1 cellular context compared by ENCODE assay signal in the genomic region with DNA sequence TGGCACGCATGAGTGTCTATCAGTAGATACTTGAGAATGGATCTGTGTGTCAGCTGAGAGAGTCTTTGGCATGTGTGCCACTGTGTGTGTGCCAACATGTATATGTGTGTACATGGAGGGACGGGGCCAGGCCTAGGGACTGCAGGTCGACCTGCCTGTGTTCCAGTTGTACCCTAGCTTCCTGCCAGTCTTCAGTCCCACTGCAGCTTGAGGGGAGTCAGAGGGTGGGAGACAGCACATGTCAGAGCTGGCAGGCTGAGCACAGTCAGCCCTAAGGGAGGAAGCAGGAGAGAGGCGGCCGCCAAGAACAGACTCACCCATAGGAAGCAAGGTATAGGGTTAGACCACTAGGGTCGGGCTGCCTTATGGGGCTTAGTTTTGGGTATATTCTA.
TF ChIP-seq lines count a peak whose summit lies in the region.

No MANE protein-coding gene starts in this region.

TF ChIP-seq in WTC11, 78 proteins besides CTCF, POLR2A, EP300 and RAD21 (continued from another document):
- TF ChIP-seq, protein P1, sequence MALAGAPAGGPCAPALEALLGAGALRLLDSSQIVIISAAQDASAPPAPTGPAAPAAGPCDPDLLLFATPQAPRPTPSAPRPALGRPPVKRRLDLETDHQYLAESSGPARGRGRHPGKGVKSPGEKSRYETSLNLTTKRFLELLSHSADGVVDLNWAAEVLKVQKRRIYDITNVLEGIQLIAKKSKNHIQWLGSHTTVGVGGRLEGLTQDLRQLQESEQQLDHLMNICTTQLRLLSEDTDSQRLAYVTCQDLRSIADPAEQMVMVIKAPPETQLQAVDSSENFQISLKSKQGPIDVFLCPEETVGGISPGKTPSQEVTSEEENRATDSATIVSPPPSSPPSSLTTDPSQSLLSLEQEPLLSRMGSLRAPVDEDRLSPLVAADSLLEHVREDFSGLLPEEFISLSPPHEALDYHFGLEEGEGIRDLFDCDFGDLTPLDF (CRISPR knock-in tag; IDR thresholded peaks at IDR 0.05): no peak
- no peak for TF ChIP-seq CREM (CRISPR knock-in tag; IDR thresholded peaks at IDR 0.05)
- TF ChIP-seq, protein P2, sequence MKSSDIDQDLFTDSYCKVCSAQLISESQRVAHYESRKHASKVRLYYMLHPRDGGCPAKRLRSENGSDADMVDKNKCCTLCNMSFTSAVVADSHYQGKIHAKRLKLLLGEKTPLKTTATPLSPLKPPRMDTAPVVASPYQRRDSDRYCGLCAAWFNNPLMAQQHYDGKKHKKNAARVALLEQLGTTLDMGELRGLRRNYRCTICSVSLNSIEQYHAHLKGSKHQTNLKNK (CRISPR knock-in tag; IDR thresholded peaks at IDR 0.05): no peak
- no peak for TF ChIP-seq ESRRA (CRISPR knock-in tag; IDR thresholded peaks at IDR 0.05; ENCODE audit: borderline replicate concordance)
- TF ChIP-seq, protein P3, sequence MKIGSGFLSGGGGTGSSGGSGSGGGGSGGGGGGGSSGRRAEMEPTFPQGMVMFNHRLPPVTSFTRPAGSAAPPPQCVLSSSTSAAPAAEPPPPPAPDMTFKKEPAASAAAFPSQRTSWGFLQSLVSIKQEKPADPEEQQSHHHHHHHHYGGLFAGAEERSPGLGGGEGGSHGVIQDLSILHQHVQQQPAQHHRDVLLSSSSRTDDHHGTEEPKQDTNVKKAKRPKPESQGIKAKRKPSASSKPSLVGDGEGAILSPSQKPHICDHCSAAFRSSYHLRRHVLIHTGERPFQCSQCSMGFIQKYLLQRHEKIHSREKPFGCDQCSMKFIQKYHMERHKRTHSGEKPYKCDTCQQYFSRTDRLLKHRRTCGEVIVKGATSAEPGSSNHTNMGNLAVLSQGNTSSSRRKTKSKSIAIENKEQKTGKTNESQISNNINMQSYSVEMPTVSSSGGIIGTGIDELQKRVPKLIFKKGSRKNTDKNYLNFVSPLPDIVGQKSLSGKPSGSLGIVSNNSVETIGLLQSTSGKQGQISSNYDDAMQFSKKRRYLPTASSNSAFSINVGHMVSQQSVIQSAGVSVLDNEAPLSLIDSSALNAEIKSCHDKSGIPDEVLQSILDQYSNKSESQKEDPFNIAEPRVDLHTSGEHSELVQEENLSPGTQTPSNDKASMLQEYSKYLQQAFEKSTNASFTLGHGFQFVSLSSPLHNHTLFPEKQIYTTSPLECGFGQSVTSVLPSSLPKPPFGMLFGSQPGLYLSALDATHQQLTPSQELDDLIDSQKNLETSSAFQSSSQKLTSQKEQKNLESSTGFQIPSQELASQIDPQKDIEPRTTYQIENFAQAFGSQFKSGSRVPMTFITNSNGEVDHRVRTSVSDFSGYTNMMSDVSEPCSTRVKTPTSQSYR (CRISPR knock-in tag; IDR thresholded peaks at IDR 0.05): no peak
- no peak for TF ChIP-seq ZNF396 (CRISPR knock-in tag; IDR thresholded peaks at IDR 0.05; ENCODE audit: borderline replicate concordance)
- TF ChIP-seq, protein P4, sequence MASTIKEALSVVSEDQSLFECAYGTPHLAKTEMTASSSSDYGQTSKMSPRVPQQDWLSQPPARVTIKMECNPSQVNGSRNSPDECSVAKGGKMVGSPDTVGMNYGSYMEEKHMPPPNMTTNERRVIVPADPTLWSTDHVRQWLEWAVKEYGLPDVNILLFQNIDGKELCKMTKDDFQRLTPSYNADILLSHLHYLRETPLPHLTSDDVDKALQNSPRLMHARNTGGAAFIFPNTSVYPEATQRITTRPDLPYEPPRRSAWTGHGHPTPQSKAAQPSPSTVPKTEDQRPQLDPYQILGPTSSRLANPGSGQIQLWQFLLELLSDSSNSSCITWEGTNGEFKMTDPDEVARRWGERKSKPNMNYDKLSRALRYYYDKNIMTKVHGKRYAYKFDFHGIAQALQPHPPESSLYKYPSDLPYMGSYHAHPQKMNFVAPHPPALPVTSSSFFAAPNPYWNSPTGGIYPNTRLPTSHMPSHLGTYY (CRISPR knock-in tag; IDR thresholded peaks at IDR 0.05): no peak
- TF ChIP-seq ATF1 (CRISPR knock-in tag; IDR thresholded peaks at IDR 0.05): no peak
- TF ChIP-seq, protein P5, sequence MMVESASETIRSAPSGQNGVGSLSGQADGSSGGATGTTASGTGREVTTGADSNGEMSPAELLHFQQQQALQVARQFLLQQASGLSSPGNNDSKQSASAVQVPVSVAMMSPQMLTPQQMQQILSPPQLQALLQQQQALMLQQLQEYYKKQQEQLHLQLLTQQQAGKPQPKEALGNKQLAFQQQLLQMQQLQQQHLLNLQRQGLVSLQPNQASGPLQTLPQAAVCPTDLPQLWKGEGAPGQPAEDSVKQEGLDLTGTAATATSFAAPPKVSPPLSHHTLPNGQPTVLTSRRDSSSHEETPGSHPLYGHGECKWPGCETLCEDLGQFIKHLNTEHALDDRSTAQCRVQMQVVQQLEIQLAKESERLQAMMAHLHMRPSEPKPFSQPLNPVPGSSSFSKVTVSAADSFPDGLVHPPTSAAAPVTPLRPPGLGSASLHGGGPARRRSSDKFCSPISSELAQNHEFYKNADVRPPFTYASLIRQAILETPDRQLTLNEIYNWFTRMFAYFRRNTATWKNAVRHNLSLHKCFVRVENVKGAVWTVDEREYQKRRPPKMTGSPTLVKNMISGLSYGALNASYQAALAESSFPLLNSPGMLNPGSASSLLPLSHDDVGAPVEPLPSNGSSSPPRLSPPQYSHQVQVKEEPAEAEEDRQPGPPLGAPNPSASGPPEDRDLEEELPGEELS (CRISPR knock-in tag; IDR thresholded peaks at IDR 0.05): no peak
- TF ChIP-seq CBFB (CRISPR knock-in tag; IDR thresholded peaks at IDR 0.05; ENCODE audit: low read depth): no peak
- TF ChIP-seq, protein P6, sequence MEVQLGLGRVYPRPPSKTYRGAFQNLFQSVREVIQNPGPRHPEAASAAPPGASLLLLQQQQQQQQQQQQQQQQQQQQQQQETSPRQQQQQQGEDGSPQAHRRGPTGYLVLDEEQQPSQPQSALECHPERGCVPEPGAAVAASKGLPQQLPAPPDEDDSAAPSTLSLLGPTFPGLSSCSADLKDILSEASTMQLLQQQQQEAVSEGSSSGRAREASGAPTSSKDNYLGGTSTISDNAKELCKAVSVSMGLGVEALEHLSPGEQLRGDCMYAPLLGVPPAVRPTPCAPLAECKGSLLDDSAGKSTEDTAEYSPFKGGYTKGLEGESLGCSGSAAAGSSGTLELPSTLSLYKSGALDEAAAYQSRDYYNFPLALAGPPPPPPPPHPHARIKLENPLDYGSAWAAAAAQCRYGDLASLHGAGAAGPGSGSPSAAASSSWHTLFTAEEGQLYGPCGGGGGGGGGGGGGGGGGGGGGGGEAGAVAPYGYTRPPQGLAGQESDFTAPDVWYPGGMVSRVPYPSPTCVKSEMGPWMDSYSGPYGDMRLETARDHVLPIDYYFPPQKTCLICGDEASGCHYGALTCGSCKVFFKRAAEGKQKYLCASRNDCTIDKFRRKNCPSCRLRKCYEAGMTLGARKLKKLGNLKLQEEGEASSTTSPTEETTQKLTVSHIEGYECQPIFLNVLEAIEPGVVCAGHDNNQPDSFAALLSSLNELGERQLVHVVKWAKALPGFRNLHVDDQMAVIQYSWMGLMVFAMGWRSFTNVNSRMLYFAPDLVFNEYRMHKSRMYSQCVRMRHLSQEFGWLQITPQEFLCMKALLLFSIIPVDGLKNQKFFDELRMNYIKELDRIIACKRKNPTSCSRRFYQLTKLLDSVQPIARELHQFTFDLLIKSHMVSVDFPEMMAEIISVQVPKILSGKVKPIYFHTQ (CRISPR knock-in tag; IDR thresholded peaks at IDR 0.05): no peak
- TF ChIP-seq TEAD4 (CRISPR knock-in tag; IDR thresholded peaks at IDR 0.05): no peak
- TF ChIP-seq MYBL2 (CRISPR knock-in tag; IDR thresholded peaks at IDR 0.05): no peak
- TF ChIP-seq, protein P7, sequence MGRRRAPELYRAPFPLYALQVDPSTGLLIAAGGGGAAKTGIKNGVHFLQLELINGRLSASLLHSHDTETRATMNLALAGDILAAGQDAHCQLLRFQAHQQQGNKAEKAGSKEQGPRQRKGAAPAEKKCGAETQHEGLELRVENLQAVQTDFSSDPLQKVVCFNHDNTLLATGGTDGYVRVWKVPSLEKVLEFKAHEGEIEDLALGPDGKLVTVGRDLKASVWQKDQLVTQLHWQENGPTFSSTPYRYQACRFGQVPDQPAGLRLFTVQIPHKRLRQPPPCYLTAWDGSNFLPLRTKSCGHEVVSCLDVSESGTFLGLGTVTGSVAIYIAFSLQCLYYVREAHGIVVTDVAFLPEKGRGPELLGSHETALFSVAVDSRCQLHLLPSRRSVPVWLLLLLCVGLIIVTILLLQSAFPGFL (CRISPR knock-in tag; IDR thresholded peaks at IDR 0.05; ENCODE audit: borderline replicate concordance): no peak
